Comparison of ENCODE assay signal across 10 cellular contexts in genomic region chr2:230957756-230958391, GRCh38. TPM values are rescaled to one million over a fixed set of nuclear protein-coding genes. Genes with fewer than 3 reads are reported as not detected.
A peak's percentile ranks its signal among the peaks of the same experiment; 100 is the strongest.
DNase-seq lines count a peak whose midpoint lies in the region; ATAC-seq, FAIRE-seq and TF ChIP-seq lines count a peak whose summit lies in the region.
"Had no signal": no experiment of that assay in that cellular context is flagged by ENCODE, and none has a peak within 500 bp of the region (broad histone marks: within the 10 kb centered on the region; RNA-seq: fewer than 3 reads in every experiment).

No MANE protein-coding gene starts in this region.

- H3K4me1 Mint-ChIP-seq in progenitor cell of endocrine pancreas (ENCODE audit: low read depth): peaks cover 6% of the 10 kb centered on the region

- no peaks in the 10 kb centered on the region for H3K27me3 ChIP-seq in RWPE2 (ENCODE audit: insufficient read depth, poor library complexity, severe bottlenecking)

- H3K36me3 Mint-ChIP-seq in progenitor cell of endocrine pancreas (ENCODE audit: insufficient read depth): no peaks in the 10 kb centered on the region

- ATAC-seq in RWPE2 (ENCODE audit: low read depth): no peak

- H3K27me3 Mint-ChIP-seq in progenitor cell of endocrine pancreas: peaks cover 52% of the 10 kb centered on the region

- no peaks in the 10 kb centered on the region for H3K9me3 ChIP-seq in RWPE2 (ENCODE audit: severe bottlenecking)

- H3K4me1 ChIP-seq in RWPE2 (ENCODE audit: insufficient read depth, poor library complexity, severe bottlenecking): peaks cover 3% of the 10 kb centered on the region

- FAIRE-seq in G401.6 (lab: Jason Lieb, UNC): peak; percentile 42
- FAIRE-seq: K562 had no signal

- H3K27ac Mint-ChIP-seq in progenitor cell of endocrine pancreas: no peak overlapping the region

- no peak for DNase-seq in RWPE2 (ENCODE audit: low spot score)
- no peak for DNase-seq in epithelial cell of proximal tubule (ENCODE audit: low read depth)
- DNase-seq in progenitor cell of endocrine pancreas (ENCODE audit: low spot score, unreplicated experiment): no peak
- DNase-seq in CD1c-positive myeloid dendritic cell (ENCODE audit: extremely low spot score): no peak
- DNase-seq in NCI-H524 treated with DMSO at 0.1 percent for 48 hours (lab: John Stamatoyannopoulos, UW): no peak
- DNase-seq in kidney tubule cell (ENCODE audit: low spot score): no peak
- no peak for DNase-seq in NCI-H82 (lab: John Stamatoyannopoulos, UW)
- DNase-seq: kidney glomerular epithelial cell had no signal

- no peak overlapping the region for H3K27ac ChIP-seq in RWPE2 (ENCODE audit: poor library complexity, severe bottlenecking)

- peak overlapping the region; percentile 56 for H3K4me3 Mint-ChIP-seq in progenitor cell of endocrine pancreas (ENCODE audit: low read depth)

- TF ChIP-seq CTCF in RWPE2 (IDR thresholded peaks at IDR 0.05; ENCODE audit: poor library complexity, severe bottlenecking): no peak
- no peak for TF ChIP-seq CTCF in epithelial cell of proximal tubule (conservative IDR thresholded peaks at IDR 0.05; ENCODE audit: low read depth, low read length)
- TF ChIP-seq CTCF in progenitor cell of endocrine pancreas (IDR thresholded peaks at IDR 0.05; ENCODE audit: unreplicated experiment): no peak

- no peaks in the 10 kb centered on the region for H3K36me3 ChIP-seq in RWPE2 (ENCODE audit: low read depth)

- peaks cover 3% of the 10 kb centered on the region for H3K9me3 Mint-ChIP-seq in progenitor cell of endocrine pancreas (ENCODE audit: low read depth)

- peak overlapping the region; percentile 32 for H3K4me3 ChIP-seq in RWPE2 (ENCODE audit: severe bottlenecking)
- peak overlapping the region; percentile 46 for H3K4me3 ChIP-seq in epithelial cell of proximal tubule (ENCODE audit: low read depth, low read length)
- H3K4me3 ChIP-seq: K562 had no signal

RNA-seq across cellular contexts. Expression of gene GPR55, which starts 32.8 kb away (rescaled TPM):
- total RNA-seq in epithelial cell of proximal tubule (not detected in 2 replicates), progenitor cell of endocrine pancreas (not detected in 2 replicates)

RNA-seq across cellular contexts. Expression of gene SPATA3, which starts 38.0 kb away (rescaled TPM):
- total RNA-seq in epithelial cell of proximal tubule: not detected in 2 replicates
- not detected in 2 replicates for total RNA-seq in progenitor cell of endocrine pancreas
- total RNA-seq: K562 had no signal
